1 cellular context compared by ENCODE assay signal in genomic region chr7:24304494-24305095, GRCh38.
TF ChIP-seq lines count a peak whose summit lies in the region.

No MANE protein-coding gene starts in this region.

TF ChIP-seq in GM23338, 12 proteins besides CTCF, POLR2A, EP300 and RAD21 (continued from another document):
- TF ChIP-seq ZNF462 (CRISPR knock-in tag; IDR thresholded peaks at IDR 0.05) (no peak), CREB1 (CRISPR knock-in tag; IDR thresholded peaks at IDR 0.05; ENCODE audit: low read depth) (no peak), ZNF114 (CRISPR knock-in tag; IDR thresholded peaks at IDR 0.05) (no peak), REST (IDR thresholded peaks at IDR 0.05; ENCODE audit: unreplicated experiment) (no peak), ZNF331 (CRISPR knock-in tag; IDR thresholded peaks at IDR 0.05; ENCODE audit: low read depth) (no peak), ETS1 (IDR thresholded peaks at IDR 0.05) (no peak), POLR2AphosphoS5 (IDR thresholded peaks at IDR 0.05; ENCODE audit: low read depth) (no peak), NANOG (IDR thresholded peaks at IDR 0.05; ENCODE audit: borderline replicate concordance) (no peak)
